Comparison of ENCODE assay signal across 27 cellular contexts in genomic region chr16:53803451-53803850, GRCh38.
"Had no signal": no experiment of that assay in that cellular context is flagged by ENCODE, and none has a peak within 500 bp of the region (broad histone marks: within the 10 kb centered on the region; RNA-seq: fewer than 3 reads in every experiment).

No MANE protein-coding gene starts in this region.

- H3K9me3 Mint-ChIP-seq: activated T-helper 17 cell treated with anti-CD3 and anti-CD28 coated beads, Interleukin-2, amount 50 U/mL, for 72 hours had no signal

- ATAC-seq: activated CD8-positive, alpha-beta T cell treated with anti-CD3 and anti-CD28 coated beads for 36 hours; activated naive CD8-positive, alpha-beta T cell treated with anti-CD3 and anti-CD28 coated beads, Interleukin-2, amount 50 U/mL, for 24 hours; activated T-cell treated with anti-CD3 and anti-CD28 coated beads, Interleukin-2, amount 50 U/mL, for 4 hours; activated T-helper 17 cell treated with anti-CD3 and anti-CD28 coated beads, Interleukin-2, amount 50 U/mL, for 72 hours; body of pancreas; effector memory CD8-positive, alpha-beta T cell had no signal

- H3K4me3 Mint-ChIP-seq: activated CD8-positive, alpha-beta T cell treated with anti-CD3 and anti-CD28 coated beads for 36 hours; activated naive CD4-positive, alpha-beta T cell treated with anti-CD3 and anti-CD28 coated beads for 36 hours; activated naive CD4-positive, alpha-beta T cell treated with anti-CD3 and anti-CD28 coated beads, Interleukin-2, amount 50 U/mL, for 24 hours; activated naive CD8-positive, alpha-beta T cell treated with anti-CD3 and anti-CD28 coated beads for 36 hours; activated naive CD8-positive, alpha-beta T cell treated with anti-CD3 and anti-CD28 coated beads, Interleukin-2, amount 50 U/mL, for 24 hours; activated T-cell treated with anti-CD3 and anti-CD28 coated beads, Interleukin-2, amount 50 U/mL, for 4 hours; activated T-helper 17 cell treated with anti-CD3 and anti-CD28 coated beads, Interleukin-2, amount 50 U/mL, for 72 hours; effector memory CD8-positive, alpha-beta T cell had no signal

- H3K36me3 ChIP-seq: adrenal gland, esophagus squamous epithelium had no signal

- H3K4me3 ChIP-seq: adrenal gland, body of pancreas, esophagus squamous epithelium had no signal

- H3K27me3 ChIP-seq: adrenal gland, body of pancreas, esophagus squamous epithelium had no signal

- H3K27me3 Mint-ChIP-seq: activated CD8-positive, alpha-beta T cell treated with anti-CD3 and anti-CD28 coated beads for 36 hours; activated naive CD4-positive, alpha-beta T cell treated with anti-CD3 and anti-CD28 coated beads, Interleukin-2, amount 50 U/mL, for 24 hours; activated naive CD8-positive, alpha-beta T cell treated with anti-CD3 and anti-CD28 coated beads for 36 hours; activated naive CD8-positive, alpha-beta T cell treated with anti-CD3 and anti-CD28 coated beads, Interleukin-2, amount 50 U/mL, for 24 hours; activated T-helper 17 cell treated with anti-CD3 and anti-CD28 coated beads, Interleukin-2, amount 50 U/mL, for 72 hours; effector memory CD8-positive, alpha-beta T cell had no signal

- H3K27ac Mint-ChIP-seq: activated CD8-positive, alpha-beta T cell treated with anti-CD3 and anti-CD28 coated beads for 36 hours; activated naive CD4-positive, alpha-beta T cell treated with anti-CD3 and anti-CD28 coated beads for 36 hours; activated naive CD4-positive, alpha-beta T cell treated with anti-CD3 and anti-CD28 coated beads, Interleukin-2, amount 50 U/mL, for 24 hours; activated naive CD8-positive, alpha-beta T cell treated with anti-CD3 and anti-CD28 coated beads for 36 hours; activated naive CD8-positive, alpha-beta T cell treated with anti-CD3 and anti-CD28 coated beads, Interleukin-2, amount 50 U/mL, for 24 hours; activated T-helper 17 cell treated with anti-CD3 and anti-CD28 coated beads, Interleukin-2, amount 50 U/mL, for 72 hours; effector memory CD8-positive, alpha-beta T cell had no signal

- H3K4me1 ChIP-seq: adrenal gland had no signal

- DNase-seq: activated CD4-positive, alpha-beta T cell treated with anti-CD3 and anti-CD28 coated beads for 1 hour; activated CD4-positive, alpha-beta T cell treated with anti-CD3 and anti-CD28 coated beads for 4 hours; activated CD4-positive, alpha-beta T cell treated with anti-CD3 and anti-CD28 coated beads, Interleukin-2, amount 50 U/mL, for 1 hour; activated CD4-positive, alpha-beta T cell treated with anti-CD3 and anti-CD28 coated beads, Interleukin-2, amount 50 U/mL, for 48 hours; activated CD4-positive, CD25-positive, alpha-beta regulatory T cell; activated CD8-positive, alpha-beta memory T cell treated with anti-CD3 and anti-CD28 coated beads for 24 hours; activated CD8-positive, alpha-beta T cell treated with anti-CD3 and anti-CD28 coated beads for 36 hours; activated effector memory CD4-positive, alpha-beta T cell treated with Interleukin-2 at 50 U/mL for 16 hours; activated naive CD4-positive, alpha-beta T cell treated with anti-CD3 and anti-CD28 coated beads for 36 hours; activated naive CD8-positive, alpha-beta T cell treated with anti-CD3 and anti-CD28 coated beads for 36 hours; activated naive CD8-positive, alpha-beta T cell treated with anti-CD3 and anti-CD28 coated beads, Interleukin-2, amount 50 U/mL, for 24 hours; activated T-cell treated with anti-CD3 and anti-CD28 coated beads, Interleukin-2, amount 50 U/mL, for 4 hours; adrenal gland; amygdala; aorta; body of pancreas; caudate nucleus; cortex of kidney; dermis blood vessel endothelial cell; effector CD4-positive, alpha-beta T cell; effector memory CD8-positive, alpha-beta T cell; esophagus squamous epithelium; head of caudate nucleus; T-helper 2 cell had no signal

- H3K27ac ChIP-seq: adrenal gland, body of pancreas, epithelial cell of prostate, esophagus squamous epithelium had no signal

- H3K9me3 ChIP-seq: body of pancreas, esophagus squamous epithelium had no signal
